20 cellular contexts compared by ENCODE assay signal in genomic region chr5:100516285-100516684, GRCh38. TPM values are rescaled to one million over a fixed set of nuclear protein-coding genes. Genes with fewer than 3 reads are reported as not detected.
DNase-seq lines count a peak whose midpoint lies in the region; ATAC-seq, FAIRE-seq and TF ChIP-seq lines count a peak whose summit lies in the region.
"Had no signal": no experiment of that assay in that cellular context is flagged by ENCODE, and none has a peak within 500 bp of the region (broad histone marks: within the 10 kb centered on the region; RNA-seq: fewer than 3 reads in every experiment).

No MANE protein-coding gene starts in this region.

- peaks cover 0 to 28% (median 13%) of the 10 kb centered on the region in 4 donors for H3K9me3 ChIP-seq in stomach
- H3K9me3 ChIP-seq: thyroid gland had no signal

- no peak overlapping the region for H3K27ac ChIP-seq in ACC112 (ENCODE audit: low read depth, low read length)
- no peak overlapping the region for H3K27ac ChIP-seq in stomach
- H3K27ac ChIP-seq: adrenal gland; BLaER1 treated with 17β-estradiol and CSF1 and Interleukin-3, amounts not matched to agents 10 nM and 100 nM; skin epidermis; thyroid gland had no signal

- H3K79me2 ChIP-seq in ACC112 (ENCODE audit: control insufficient read depth, insufficient read depth, low read length, unreplicated experiment), result no peaks in the 10 kb centered on the region

- peak; percentile 64 for FAIRE-seq in GM19239 (lab: Jason Lieb, UNC)

- TF ChIP-seq POLR2A in stomach (IDR thresholded peaks at IDR 0.05), result no peak

- intact Hi-C loops in posterior cingulate gyrus (cut with DNase I), result no loop called here
- intact Hi-C loops in stomach (cut with DNase I; ENCODE audit: low total_unique reads), result no loop called here

- no peak for TF ChIP-seq CTCF in stomach (IDR thresholded peaks at IDR 0.05)

- H3K4me1 ChIP-seq in ACC112 (ENCODE audit: control insufficient read depth, insufficient read depth, low read length, unreplicated experiment) (no peaks in the 10 kb centered on the region), stomach (no peaks in the 10 kb centered on the region)
- H3K4me1 ChIP-seq: adrenal gland; BLaER1 treated with 17β-estradiol and CSF1 and Interleukin-3, amounts not matched to agents 10 nM and 100 nM; thyroid gland had no signal

- ATAC-seq in GM21737 (IDR thresholded peaks at IDR 0.05; ENCODE audit: unreplicated experiment) (peak; percentile 54), HG03342 (IDR thresholded peaks at IDR 0.05; ENCODE audit: unreplicated experiment) (peak; percentile 40)

- H3K27me3 ChIP-seq in ACC112 (ENCODE audit: insufficient read depth, low read length), result no peaks in the 10 kb centered on the region
- no peaks in the 10 kb centered on the region for H3K27me3 ChIP-seq in stomach
- H3K27me3 ChIP-seq: adrenal gland; BLaER1 treated with 17β-estradiol and CSF1 and Interleukin-3, amounts not matched to agents 10 nM and 100 nM; thyroid gland had no signal

- H3K36me3 ChIP-seq in ACC112 (ENCODE audit: insufficient read depth, low read length) (peaks cover 3% of the 10 kb centered on the region; the same call in 1 of the 2 replicates), stomach (no peaks in the 10 kb centered on the region)
- H3K36me3 ChIP-seq: adrenal gland; BLaER1 treated with 17β-estradiol and CSF1 and Interleukin-3, amounts not matched to agents 10 nM and 100 nM; thyroid gland had no signal

- H2AFZ ChIP-seq in ACC112 (ENCODE audit: low read length, unreplicated experiment), result peak overlapping the region; percentile 1

- no peak for TF ChIP-seq EP300 in stomach (IDR thresholded peaks at IDR 0.05)

- WGBS in stomach, 5 donors, result 90 to 100% (median 93%) methylated on average over 1 of the region's 1 CpG

- no peak for DNase-seq in GM19239 (ENCODE audit: insufficient read length, low spot score)
- DNase-seq in stimulated activated naive CD4-positive, alpha-beta T cell treated with Interleukin-2 at 50 U/mL for 16 hours (lab: John Stamatoyannopoulos, UW), result no peak
- DNase-seq in posterior cingulate gyrus, result no peak
- DNase-seq in NCI-H128 (lab: John Stamatoyannopoulos, UW; ENCODE audit: unreplicated experiment), result no peak
- no peak for DNase-seq in stomach
- DNase-seq: 8988T; activated CD4-positive, CD25-positive, alpha-beta regulatory T cell; adrenal gland; DMS 273 treated with DMSO at 0.1 percent for 48 hours; effector memory CD4-positive, alpha-beta T cell; head of caudate nucleus; naive B cell; SHP77; thyroid gland had no signal

- H3K4me3 ChIP-seq in ACC112 (ENCODE audit: low read depth, low read length), result no peak overlapping the region
- no peak overlapping the region for H3K4me3 ChIP-seq in stomach
- H3K4me3 ChIP-seq: adrenal gland; BLaER1 treated with 17β-estradiol and CSF1 and Interleukin-3, amounts not matched to agents 10 nM and 100 nM; lung; skin epidermis; thyroid gland had no signal

RNA-seq across cellular contexts. Expression of gene FAM174A, which starts 18.9 kb away (rescaled TPM):
- total RNA-seq in stomach, result 10 to 100 TPM in 3 of 5 donors, 1 to 10 TPM in 1, under 1 TPM in 1; 0.89 to 32.7 (median 18.5) TPM
- polyA plus RNA-seq in stomach, result 10 to 100 TPM; 15.1 to 18.0 (median 16.3) TPM
